17 cellular contexts compared by ENCODE assay signal in genomic region chr16:80627108-80627507, GRCh38.
A peak's percentile ranks its signal among the peaks of the same experiment; 100 is the strongest.
DNase-seq lines count a peak whose midpoint lies in the region; ATAC-seq and TF ChIP-seq lines count a peak whose summit lies in the region.
"Had no signal": no experiment of that assay in that cellular context is flagged by ENCODE, and none has a peak within 500 bp of the region (broad histone marks: within the 10 kb centered on the region; RNA-seq: fewer than 3 reads in every experiment).

No MANE protein-coding gene starts in this region.

- no peaks in the 10 kb centered on the region for H3K27me3 ChIP-seq in CD8-positive, alpha-beta memory T cell (ENCODE audit: insufficient read depth, low read length, poor library complexity, severe bottlenecking)
- H3K27me3 ChIP-seq: gastroesophageal sphincter, vagina had no signal

- no peaks in the 10 kb centered on the region for H3K4me1 ChIP-seq in CD8-positive, alpha-beta memory T cell (ENCODE audit: insufficient read depth, low read length)
- H3K4me1 ChIP-seq: A549, Caco-2, gastroesophageal sphincter, HAP-1, psoas muscle, vagina had no signal

- in situ Hi-C loops in ACHN (cut with HindIII; ENCODE audit: low pct_ligation_motif_present, low pct_unique_long_range_greater_than_20kb, low sequenced_read_pairs): no loop called here

- DNase-seq in GM10266 (ENCODE audit: extremely low spot score) (peak; percentile 70), DMS53 (lab: John Stamatoyannopoulos, UW) (no peak), ACHN (no peak)
- no peak for DNase-seq in NK-92 treated with Interleukin-12 subunit alpha and Interleukin-12 subunit beta, amount 100 ng/mL, for 24 hours (lab: John Stamatoyannopoulos, UW)
- DNase-seq in CD8-positive, alpha-beta memory T cell: no peak
- DNase-seq: activated gamma-delta T cell; Caco-2; psoas muscle; stimulated activated CD8-positive, alpha-beta memory T cell treated with anti-CD3 and anti-CD28 coated beads, Interleukin-4, amount 100 ng/mL, for 48 hours had no signal

- H3K27ac ChIP-seq in CD8-positive, alpha-beta memory T cell (ENCODE audit: low read depth, low read length): no peak overlapping the region
- H3K27ac ChIP-seq: A549, gastroesophageal sphincter, psoas muscle, vagina had no signal

- POLR2A ChIA-PET in CD8-positive, alpha-beta memory T cell (lab: Charles Lee): no interaction called here

- no peak overlapping the region for H3K4me3 Mint-ChIP-seq in CD8-positive, alpha-beta memory T cell

- H3K27ac Mint-ChIP-seq in CD8-positive, alpha-beta memory T cell: no peak overlapping the region

- no peaks in the 10 kb centered on the region for H3K9me3 ChIP-seq in CD8-positive, alpha-beta memory T cell (ENCODE audit: low read length)
- H3K9me3 ChIP-seq: A549, HAP-1, psoas muscle had no signal

- no peaks in the 10 kb centered on the region for H3K36me3 ChIP-seq in CD8-positive, alpha-beta memory T cell (ENCODE audit: insufficient read depth, low read length)
- H3K36me3 ChIP-seq: HAP-1, vagina had no signal

- CTCF ChIA-PET in CD8-positive, alpha-beta memory T cell (lab: Charles Lee): no interaction called here

- H3K4me1 Mint-ChIP-seq in CD8-positive, alpha-beta memory T cell: peaks cover 0 to 9% (median 0%) of the 10 kb centered on the region in 3 donors

- no peak for TF ChIP-seq CTCF in GM10266 (IDR thresholded peaks at IDR 0.05; ENCODE audit: control insufficient read depth, insufficient read depth, low read depth, missing control alignments)

- H3K9me3 Mint-ChIP-seq in CD8-positive, alpha-beta memory T cell: peaks cover 0 to 3% (median 0%) of the 10 kb centered on the region in 5 donors

- H3K36me3 Mint-ChIP-seq in CD8-positive, alpha-beta memory T cell: peaks cover 12 to 52% (median 25%) of the 10 kb centered on the region in 3 donors

- ATAC-seq in GM19035 (IDR thresholded peaks at IDR 0.05; ENCODE audit: unreplicated experiment) (peak; percentile 94), GM21717 (IDR thresholded peaks at IDR 0.05; ENCODE audit: unreplicated experiment) (peak; percentile 94), HG03108 (IDR thresholded peaks at IDR 0.05; ENCODE audit: unreplicated experiment) (peak; percentile 91)
- ATAC-seq: A549, gastroesophageal sphincter, Panc1, psoas muscle had no signal

- H3K27me3 Mint-ChIP-seq in CD8-positive, alpha-beta memory T cell: no peaks in the 10 kb centered on the region

- H3K4me3 ChIP-seq in CD8-positive, alpha-beta memory T cell (ENCODE audit: low read length): no peak overlapping the region
- H3K4me3 ChIP-seq: A549, gastroesophageal sphincter, HAP-1, psoas muscle, vagina had no signal
